ENCODE assay signal across 2 cellular contexts in genomic region chr17:74214642-74215331, GRCh38.
TF ChIP-seq lines count a peak whose summit lies in the region.

No MANE protein-coding gene starts in this region.

TF ChIP-seq in SK-N-SH, 30 proteins besides CTCF, POLR2A, EP300 and RAD21 (continued from another document):
- no peak for TF ChIP-seq IRF3 (IDR thresholded peaks at IDR 0.05; ENCODE audit: low read depth, low read length)
- TF ChIP-seq NRF1 (IDR thresholded peaks at IDR 0.05; ENCODE audit: low read depth, low read length), result no peak
- TF ChIP-seq GATA2 (CRISPR knock-in tag; IDR thresholded peaks at IDR 0.05), result no peak

TF ChIP-seq in SK-N-SH treated with all-trans-retinoic acid at 6 μM for 48 hours, 23 proteins besides CTCF, POLR2A, EP300 and RAD21:
- TF ChIP-seq TSHZ2 (CRISPR knock-in tag; IDR thresholded peaks at IDR 0.05) (no peak), SNAI2 (CRISPR knock-in tag; IDR thresholded peaks at IDR 0.05) (no peak), ZNF565 (CRISPR knock-in tag; conservative IDR thresholded peaks at IDR 0.05; ENCODE audit: low read depth) (no peak), ESRRG (CRISPR knock-in tag; IDR thresholded peaks at IDR 0.05) (no peak), ZNF70 (CRISPR knock-in tag; IDR thresholded peaks at IDR 0.05) (no peak), ZFP3 (CRISPR knock-in tag; IDR thresholded peaks at IDR 0.05) (no peak), CSRNP3 (CRISPR knock-in tag; IDR thresholded peaks at IDR 0.05) (no peak), RARB (CRISPR knock-in tag; IDR thresholded peaks at IDR 0.05) (no peak), CREB5 (CRISPR knock-in tag; IDR thresholded peaks at IDR 0.05; ENCODE audit: low read depth) (no peak), GLIS3 (CRISPR knock-in tag; IDR thresholded peaks at IDR 0.05) (no peak), TOX (CRISPR knock-in tag; IDR thresholded peaks at IDR 0.05; ENCODE audit: borderline replicate concordance) (no peak), ARNTL (CRISPR knock-in tag; IDR thresholded peaks at IDR 0.05; ENCODE audit: borderline replicate concordance, low read depth) (no peak), PATZ1 (CRISPR knock-in tag; IDR thresholded peaks at IDR 0.05; ENCODE audit: borderline replicate concordance) (no peak), ZFP30 (CRISPR knock-in tag; IDR thresholded peaks at IDR 0.05) (no peak)
